25 cellular contexts compared by ENCODE assay signal in the genomic region with DNA sequence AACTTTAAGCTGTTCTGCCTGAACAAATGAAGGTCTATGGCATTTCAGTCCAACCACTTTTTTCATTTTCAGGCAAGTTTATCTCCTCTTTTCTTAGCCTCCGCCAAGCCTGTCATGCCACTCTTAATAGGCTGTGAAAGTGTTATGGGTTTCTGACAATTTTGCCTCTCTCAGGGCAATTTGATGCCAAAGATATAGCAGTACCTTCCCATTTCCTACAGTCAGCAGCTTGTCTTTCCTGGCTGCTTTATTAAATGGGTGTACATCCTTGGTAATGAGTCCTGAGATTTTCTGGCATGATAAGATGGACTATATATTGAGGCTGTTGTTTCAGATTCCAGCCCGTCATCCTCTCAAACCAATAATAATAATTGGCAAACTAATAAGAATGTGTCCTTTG.
"Had no signal": no experiment of that assay in that cellular context is flagged by ENCODE, and none has a peak within 500 bp of the region (broad histone marks: within the 10 kb centered on the region; RNA-seq: fewer than 3 reads in every experiment).

No MANE protein-coding gene starts in this region.

- H3K9me3 ChIP-seq: left lung, sigmoid colon had no signal

- H3K4me3 ChIP-seq: dorsolateral prefrontal cortex, left lung, lung, sigmoid colon, upper lobe of left lung had no signal

- DNase-seq: activated B cell treated with CpG ODN at 0.5 μM for 24 hours; activated CD4-positive, alpha-beta memory T cell treated with anti-CD3 and anti-CD28 coated beads for 36 hours; activated CD4-positive, alpha-beta T cell treated with anti-CD3 and anti-CD28 coated beads for 36 hours; activated effector memory CD4-positive, alpha-beta T cell treated with anti-CD3 and anti-CD28 coated beads, Interleukin-2, amount 50 U/mL, for 16 hours; activated naive CD4-positive, alpha-beta T cell treated with anti-CD3 and anti-CD28 coated beads, Interleukin-2, amount 50 U/mL, for 16 hours; activated naive CD8-positive, alpha-beta T cell treated with anti-CD3 and anti-CD28 coated beads, Interleukin-2, amount 50 U/mL, for 24 hours; brain microvascular endothelial cell; central memory CD4-positive, alpha-beta T cell; dorsolateral prefrontal cortex; effector memory CD8-positive, alpha-beta T cell; glutamatergic neuron; hippocampal formation; kidney glomerular epithelial cell; left lung; naive thymus-derived CD4-positive, alpha-beta T cell; occipital lobe; posterior cingulate gyrus; sigmoid colon; stimulated activated CD4-positive, alpha-beta T cell treated with anti-CD3 and anti-CD28 coated beads, Interleukin-2, amount 100 ng/mL, for 48 hours; stimulated activated CD8-positive, alpha-beta memory T cell treated with anti-CD3 and anti-CD28 coated beads, Interleukin-4, amount 100 ng/mL, for 48 hours; stimulated activated naive B cell treated with anti-CD40 and anti-IgM and Interleukin-4, amounts not matched to agents 10 μg/mL and 1 μg/mL and 100 μg/mL, for 72 hours; T-helper 1 cell; T-helper 9 cell; upper lobe of left lung had no signal

- H3K27ac ChIP-seq: brain microvascular endothelial cell, dorsolateral prefrontal cortex, upper lobe of left lung had no signal

- H3K27me3 ChIP-seq: brain microvascular endothelial cell, dorsolateral prefrontal cortex, left lung, sigmoid colon, upper lobe of left lung had no signal

- ATAC-seq: activated CD4-positive, alpha-beta T cell treated with anti-CD3 and anti-CD28 coated beads for 36 hours; activated naive CD8-positive, alpha-beta T cell treated with anti-CD3 and anti-CD28 coated beads, Interleukin-2, amount 50 U/mL, for 24 hours; effector memory CD8-positive, alpha-beta T cell; naive thymus-derived CD4-positive, alpha-beta T cell; stimulated activated naive B cell treated with anti-CD40 and anti-IgM and Interleukin-4, amounts not matched to agents 10 μg/mL and 1 μg/mL and 100 μg/mL, for 72 hours had no signal

- H3K36me3 ChIP-seq: brain microvascular endothelial cell, left lung, sigmoid colon, upper lobe of left lung had no signal
